Comparison of ENCODE assay signal across 36 cellular contexts in the genomic region with DNA sequence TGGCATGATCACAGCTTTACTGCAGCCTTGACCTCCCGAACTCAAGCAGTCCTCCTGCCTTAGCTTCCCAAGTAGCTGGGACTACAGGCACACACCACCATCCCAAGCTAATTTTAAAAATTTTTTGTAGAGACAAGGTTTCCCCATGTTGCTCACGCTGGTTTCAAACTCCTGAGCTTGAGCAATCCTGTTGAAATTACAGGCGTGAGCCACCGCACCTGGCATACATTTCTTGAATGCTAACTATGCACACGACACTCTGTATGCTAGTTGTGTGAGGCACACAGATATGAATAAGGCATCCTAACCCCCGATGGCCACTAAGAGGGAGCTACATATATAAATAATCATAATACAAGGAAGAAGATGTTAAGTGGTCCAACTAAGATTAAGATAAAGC.
"Had no signal": no experiment of that assay in that cellular context is flagged by ENCODE, and none has a peak within 500 bp of the region (broad histone marks: within the 10 kb centered on the region; RNA-seq: fewer than 3 reads in every experiment).

No MANE protein-coding gene starts in this region.

- H3K36me3 Mint-ChIP-seq: activated CD4-positive, alpha-beta memory T cell treated with anti-CD3 and anti-CD28 coated beads for 36 hours; activated naive CD4-positive, alpha-beta T cell treated with anti-CD3 and anti-CD28 coated beads, Interleukin-2, amount 50 U/mL, for 72 hours had no signal

- H3K27me3 Mint-ChIP-seq: activated B cell treated with CpG ODN at 0.5 μM for 24 hours; activated CD4-positive, alpha-beta memory T cell treated with anti-CD3 and anti-CD28 coated beads for 36 hours; activated CD4-positive, alpha-beta T cell treated with anti-CD3 and anti-CD28 coated beads, Interleukin-2, amount 10 ng/mL, durations not matched to agents 24 days and 14 days; activated CD8-positive, alpha-beta T cell treated with anti-CD3 and anti-CD28 coated beads for 36 hours; activated T-cell treated with anti-CD3 and anti-CD28 coated beads, Interleukin-2, amount 50 U/mL, for 24 hours; activated T-helper 17 cell treated with anti-CD3 and anti-CD28 coated beads, Interleukin-2, amount 50 U/mL, for 72 hours had no signal

- DNase-seq: activated B cell treated with CpG ODN at 0.5 μM for 24 hours; activated CD4-positive, alpha-beta memory T cell treated with anti-CD3 and anti-CD28 coated beads for 36 hours; activated CD4-positive, alpha-beta T cell treated with anti-CD3 and anti-CD28 coated beads for 4 hours; activated CD4-positive, alpha-beta T cell treated with anti-CD3 and anti-CD28 coated beads, Interleukin-2, amount 10 ng/mL, durations not matched to agents 24 days and 14 days; activated CD4-positive, alpha-beta T cell treated with anti-CD3 and anti-CD28 coated beads, Interleukin-2, amount 50 U/mL, for 1 hour; activated CD4-positive, alpha-beta T cell treated with anti-CD3 and anti-CD28 coated beads, Interleukin-2, amount 50 U/mL, for 4 hours; activated CD4-positive, CD25-positive, alpha-beta regulatory T cell treated with anti-CD3 and anti-CD28 coated beads, Interleukin-2, amount 50 U/mL, for 72 hours; activated CD8-positive, alpha-beta memory T cell treated with anti-CD3 and anti-CD28 coated beads, Interleukin-2, amount 50 U/mL, for 4 hours; activated CD8-positive, alpha-beta T cell treated with anti-CD3 and anti-CD28 coated beads for 36 hours; activated effector memory CD4-positive, alpha-beta T cell treated with anti-CD3 and anti-CD28 coated beads, Interleukin-2, amount 50 U/mL, for 16 hours; activated gamma-delta T cell treated with Interleukin-2 at 50 U/mL for 16 hours; activated naive CD4-positive, alpha-beta T cell; activated naive CD4-positive, alpha-beta T cell treated with anti-CD3 and anti-CD28 coated beads for 36 hours; activated naive CD4-positive, alpha-beta T cell treated with anti-CD3 and anti-CD28 coated beads, Interleukin-2, amount 50 U/mL, for 16 hours; activated T-cell treated with anti-CD3 and anti-CD28 coated beads for 4 hours; activated T-cell treated with anti-CD3 and anti-CD28 coated beads, Interleukin-2, amount 50 U/mL, for 24 hours; activated T-cell treated with anti-CD3 and anti-CD28 coated beads, Interleukin-2, amount 50 U/mL, for 48 hours; amniotic stem cell; aorta; body of pancreas; brain microvascular endothelial cell; central memory CD4-positive, alpha-beta T cell; T-helper 1 cell; T-helper 2 cell; T-helper 9 cell had no signal

- H3K27ac Mint-ChIP-seq: activated B cell treated with CpG ODN at 0.5 μM for 24 hours; activated CD4-positive, alpha-beta memory T cell treated with anti-CD3 and anti-CD28 coated beads for 36 hours; activated CD4-positive, alpha-beta T cell treated with anti-CD3 and anti-CD28 coated beads, Interleukin-2, amount 10 ng/mL, durations not matched to agents 24 days and 14 days; activated CD8-positive, alpha-beta T cell treated with anti-CD3 and anti-CD28 coated beads for 36 hours; activated naive CD4-positive, alpha-beta T cell treated with anti-CD3 and anti-CD28 coated beads for 36 hours; activated naive CD4-positive, alpha-beta T cell treated with anti-CD3 and anti-CD28 coated beads, Interleukin-2, amount 50 U/mL, for 72 hours; activated T-cell treated with anti-CD3 and anti-CD28 coated beads, Interleukin-2, amount 50 U/mL, for 24 hours; activated T-helper 1 cell treated with anti-CD3 and anti-CD28 coated beads, Interleukin-12 subunit alpha, Interleukin-12 subunit beta, Interleukin-2, Interleukin-4 antibody, amounts not matched to agents 30 ng/mL and 10 ng/mL and 1 ng/mL, durations not matched to agents 14 hours and 24 hours and 36 hours; activated T-helper 17 cell treated with anti-CD3 and anti-CD28 coated beads, Interleukin-2, amount 50 U/mL, for 72 hours; T-helper 1 cell treated with Interleukin-12 subunit alpha and Interleukin-12 subunit beta and Interleukin-4 antibody, amounts not matched to agents 30 μg/mL and 1 μg/mL, for 36 hours; T-helper 2 cell treated with Interferon-gamma antibody and Interleukin-4, amounts not matched to agents 5 μg/mL and 100 μg/mL, for 36 hours had no signal

- H3K4me1 ChIP-seq: body of pancreas, breast epithelium had no signal

- H3K4me3 ChIP-seq: adrenal gland, body of pancreas, breast epithelium had no signal

- H3K4me3 Mint-ChIP-seq: activated B cell treated with CpG ODN at 0.5 μM for 24 hours; activated CD4-positive, alpha-beta memory T cell treated with anti-CD3 and anti-CD28 coated beads for 36 hours; activated CD4-positive, alpha-beta T cell treated with anti-CD3 and anti-CD28 coated beads, Interleukin-2, amount 10 ng/mL, durations not matched to agents 24 days and 14 days; activated CD8-positive, alpha-beta T cell treated with anti-CD3 and anti-CD28 coated beads for 36 hours; activated naive CD4-positive, alpha-beta T cell treated with anti-CD3 and anti-CD28 coated beads for 36 hours; activated T-cell treated with anti-CD3 and anti-CD28 coated beads, Interleukin-2, amount 50 U/mL, for 24 hours; activated T-helper 1 cell treated with anti-CD3 and anti-CD28 coated beads, Interleukin-12 subunit alpha, Interleukin-12 subunit beta, Interleukin-2, Interleukin-4 antibody, amounts not matched to agents 30 ng/mL and 10 ng/mL and 1 ng/mL, durations not matched to agents 14 hours and 24 hours and 36 hours; activated T-helper 17 cell treated with anti-CD3 and anti-CD28 coated beads, Interleukin-2, amount 50 U/mL, for 72 hours; T-helper 1 cell treated with Interleukin-12 subunit alpha and Interleukin-12 subunit beta and Interleukin-4 antibody, amounts not matched to agents 30 μg/mL and 1 μg/mL, for 36 hours; T-helper 2 cell treated with Interferon-gamma antibody and Interleukin-4, amounts not matched to agents 5 μg/mL and 100 μg/mL, for 36 hours had no signal

- H3K27ac ChIP-seq: adrenal gland, body of pancreas, brain microvascular endothelial cell, breast epithelium, VCaP had no signal

- H3K27me3 ChIP-seq: adrenal gland, body of pancreas, brain microvascular endothelial cell, breast epithelium had no signal

- H3K4me1 Mint-ChIP-seq: activated T-helper 17 cell treated with anti-CD3 and anti-CD28 coated beads, Interleukin-2, amount 50 U/mL, for 72 hours had no signal

- FAIRE-seq: astrocyte, colon, TTC549 had no signal

- H3K36me3 ChIP-seq: adrenal gland, brain microvascular endothelial cell, breast epithelium had no signal

- H3K9me3 ChIP-seq: adrenal gland, body of pancreas, breast epithelium had no signal

- ATAC-seq: activated CD8-positive, alpha-beta T cell treated with anti-CD3 and anti-CD28 coated beads for 36 hours; activated naive CD4-positive, alpha-beta T cell treated with anti-CD3 and anti-CD28 coated beads, Interleukin-2, amount 50 U/mL, for 72 hours; activated T-helper 17 cell treated with anti-CD3 and anti-CD28 coated beads, Interleukin-2, amount 50 U/mL, for 72 hours; body of pancreas had no signal

- H3K9me3 Mint-ChIP-seq: activated B cell treated with CpG ODN at 0.5 μM for 24 hours; activated CD4-positive, alpha-beta memory T cell treated with anti-CD3 and anti-CD28 coated beads for 36 hours; activated CD4-positive, alpha-beta T cell treated with anti-CD3 and anti-CD28 coated beads, Interleukin-2, amount 10 ng/mL, durations not matched to agents 24 days and 14 days; activated CD8-positive, alpha-beta T cell treated with anti-CD3 and anti-CD28 coated beads for 36 hours; activated naive CD4-positive, alpha-beta T cell treated with anti-CD3 and anti-CD28 coated beads for 36 hours; activated naive CD4-positive, alpha-beta T cell treated with anti-CD3 and anti-CD28 coated beads, Interleukin-2, amount 50 U/mL, for 72 hours; activated T-cell treated with anti-CD3 and anti-CD28 coated beads, Interleukin-2, amount 50 U/mL, for 24 hours; activated T-helper 1 cell treated with anti-CD3 and anti-CD28 coated beads, Interleukin-12 subunit alpha, Interleukin-12 subunit beta, Interleukin-2, Interleukin-4 antibody, amounts not matched to agents 30 ng/mL and 10 ng/mL and 1 ng/mL, durations not matched to agents 14 hours and 24 hours and 36 hours; activated T-helper 17 cell treated with anti-CD3 and anti-CD28 coated beads, Interleukin-2, amount 50 U/mL, for 72 hours; T-helper 1 cell treated with Interleukin-12 subunit alpha and Interleukin-12 subunit beta and Interleukin-4 antibody, amounts not matched to agents 30 μg/mL and 1 μg/mL, for 36 hours; T-helper 2 cell treated with Interferon-gamma antibody and Interleukin-4, amounts not matched to agents 5 μg/mL and 100 μg/mL, for 36 hours had no signal
